In the genomic region with DNA sequence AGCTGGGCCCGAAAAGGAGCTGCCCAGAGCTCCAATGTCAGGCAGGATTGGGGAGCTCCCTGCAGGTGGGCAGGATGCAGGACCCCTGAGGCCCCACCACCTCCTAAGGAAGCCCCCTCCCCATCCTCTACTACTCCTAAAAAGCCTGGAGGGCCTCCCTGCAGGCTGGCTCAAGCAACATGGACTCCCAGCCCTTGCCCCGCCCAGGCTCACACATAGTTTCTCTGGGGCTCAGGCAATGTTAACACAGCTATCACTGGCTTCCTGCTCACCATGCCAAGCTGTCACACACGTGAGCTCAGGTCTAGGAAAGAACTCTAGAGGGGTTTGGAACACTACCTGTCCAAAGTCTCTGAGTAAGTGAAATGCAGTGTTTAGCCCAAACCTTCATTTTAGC, we compare ENCODE assay signal across 4 cellular contexts.
TF ChIP-seq lines count a peak whose summit lies in the region.

No MANE protein-coding gene starts in this region.

TF ChIP-seq in A549, 52 proteins besides CTCF, POLR2A, EP300 and RAD21 (continued from another document):
- TF ChIP-seq E2F6 (IDR thresholded peaks at IDR 0.05; ENCODE audit: borderline replicate concordance, low read depth) (no peak), ZFP36 (IDR thresholded peaks at IDR 0.05; ENCODE audit: borderline replicate concordance, partially characterized antibody) (no peak), ZNF302 (CRISPR knock-in tag; IDR thresholded peaks at IDR 0.05) (no peak), TFCP2L1 (CRISPR knock-in tag; IDR thresholded peaks at IDR 0.05) (no peak), RFX5 (IDR thresholded peaks at IDR 0.05) (no peak), ZC3H11A (IDR thresholded peaks at IDR 0.05) (no peak), SREBF2 (IDR thresholded peaks at IDR 0.05) (no peak), POLR2AphosphoS2 (conservative IDR thresholded peaks at IDR 0.05; ENCODE audit: low read length) (no peak), ZSCAN20 (CRISPR knock-in tag; IDR thresholded peaks at IDR 0.05) (no peak), KDM1A (IDR thresholded peaks at IDR 0.05; ENCODE audit: low read depth) (no peak), MAX (IDR thresholded peaks at IDR 0.05) (no peak), JUN (IDR thresholded peaks at IDR 0.05) (no peak), GATA3 (IDR thresholded peaks at IDR 0.05; ENCODE audit: borderline replicate concordance) (no peak), KDM5A (IDR thresholded peaks at IDR 0.05) (no peak), RNF2 (IDR thresholded peaks at IDR 0.05; ENCODE audit: borderline replicate concordance, low read depth) (no peak)
- TF ChIP-seq, protein P1, sequence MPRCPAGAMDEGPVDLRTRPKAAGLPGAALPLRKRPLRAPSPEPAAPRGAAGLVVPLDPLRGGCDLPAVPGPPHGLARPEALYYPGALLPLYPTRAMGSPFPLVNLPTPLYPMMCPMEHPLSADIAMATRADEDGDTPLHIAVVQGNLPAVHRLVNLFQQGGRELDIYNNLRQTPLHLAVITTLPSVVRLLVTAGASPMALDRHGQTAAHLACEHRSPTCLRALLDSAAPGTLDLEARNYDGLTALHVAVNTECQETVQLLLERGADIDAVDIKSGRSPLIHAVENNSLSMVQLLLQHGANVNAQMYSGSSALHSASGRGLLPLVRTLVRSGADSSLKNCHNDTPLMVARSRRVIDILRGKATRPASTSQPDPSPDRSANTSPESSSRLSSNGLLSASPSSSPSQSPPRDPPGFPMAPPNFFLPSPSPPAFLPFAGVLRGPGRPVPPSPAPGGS (IDR thresholded peaks at IDR 0.05), result no peak
- TF ChIP-seq, protein P2, sequence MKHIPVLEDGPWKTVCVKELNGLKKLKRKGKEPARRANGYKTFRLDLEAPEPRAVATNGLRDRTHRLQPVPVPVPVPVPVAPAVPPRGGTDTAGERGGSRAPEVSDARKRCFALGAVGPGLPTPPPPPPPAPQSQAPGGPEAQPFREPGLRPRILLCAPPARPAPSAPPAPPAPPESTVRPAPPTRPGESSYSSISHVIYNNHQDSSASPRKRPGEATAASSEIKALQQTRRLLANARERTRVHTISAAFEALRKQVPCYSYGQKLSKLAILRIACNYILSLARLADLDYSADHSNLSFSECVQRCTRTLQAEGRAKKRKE (CRISPR knock-in tag; IDR thresholded peaks at IDR 0.05; ENCODE audit: low read depth), result no peak

TF ChIP-seq in GM23338, 12 proteins besides CTCF, POLR2A, EP300 and RAD21 (continued from another document and continues in another):
- TF ChIP-seq REST (IDR thresholded peaks at IDR 0.05; ENCODE audit: unreplicated experiment), result no peak
- no peak for TF ChIP-seq ZNF114 (CRISPR knock-in tag; IDR thresholded peaks at IDR 0.05)
- no peak for TF ChIP-seq JUNB (IDR thresholded peaks at IDR 0.05; ENCODE audit: unreplicated experiment)
- no peak for TF ChIP-seq EZH2phosphoT487 (IDR thresholded peaks at IDR 0.05; ENCODE audit: unreplicated experiment)

TF ChIP-seq in WTC11, 78 proteins besides CTCF, POLR2A, EP300 and RAD21 (continued from another document):
- TF ChIP-seq, protein P3, sequence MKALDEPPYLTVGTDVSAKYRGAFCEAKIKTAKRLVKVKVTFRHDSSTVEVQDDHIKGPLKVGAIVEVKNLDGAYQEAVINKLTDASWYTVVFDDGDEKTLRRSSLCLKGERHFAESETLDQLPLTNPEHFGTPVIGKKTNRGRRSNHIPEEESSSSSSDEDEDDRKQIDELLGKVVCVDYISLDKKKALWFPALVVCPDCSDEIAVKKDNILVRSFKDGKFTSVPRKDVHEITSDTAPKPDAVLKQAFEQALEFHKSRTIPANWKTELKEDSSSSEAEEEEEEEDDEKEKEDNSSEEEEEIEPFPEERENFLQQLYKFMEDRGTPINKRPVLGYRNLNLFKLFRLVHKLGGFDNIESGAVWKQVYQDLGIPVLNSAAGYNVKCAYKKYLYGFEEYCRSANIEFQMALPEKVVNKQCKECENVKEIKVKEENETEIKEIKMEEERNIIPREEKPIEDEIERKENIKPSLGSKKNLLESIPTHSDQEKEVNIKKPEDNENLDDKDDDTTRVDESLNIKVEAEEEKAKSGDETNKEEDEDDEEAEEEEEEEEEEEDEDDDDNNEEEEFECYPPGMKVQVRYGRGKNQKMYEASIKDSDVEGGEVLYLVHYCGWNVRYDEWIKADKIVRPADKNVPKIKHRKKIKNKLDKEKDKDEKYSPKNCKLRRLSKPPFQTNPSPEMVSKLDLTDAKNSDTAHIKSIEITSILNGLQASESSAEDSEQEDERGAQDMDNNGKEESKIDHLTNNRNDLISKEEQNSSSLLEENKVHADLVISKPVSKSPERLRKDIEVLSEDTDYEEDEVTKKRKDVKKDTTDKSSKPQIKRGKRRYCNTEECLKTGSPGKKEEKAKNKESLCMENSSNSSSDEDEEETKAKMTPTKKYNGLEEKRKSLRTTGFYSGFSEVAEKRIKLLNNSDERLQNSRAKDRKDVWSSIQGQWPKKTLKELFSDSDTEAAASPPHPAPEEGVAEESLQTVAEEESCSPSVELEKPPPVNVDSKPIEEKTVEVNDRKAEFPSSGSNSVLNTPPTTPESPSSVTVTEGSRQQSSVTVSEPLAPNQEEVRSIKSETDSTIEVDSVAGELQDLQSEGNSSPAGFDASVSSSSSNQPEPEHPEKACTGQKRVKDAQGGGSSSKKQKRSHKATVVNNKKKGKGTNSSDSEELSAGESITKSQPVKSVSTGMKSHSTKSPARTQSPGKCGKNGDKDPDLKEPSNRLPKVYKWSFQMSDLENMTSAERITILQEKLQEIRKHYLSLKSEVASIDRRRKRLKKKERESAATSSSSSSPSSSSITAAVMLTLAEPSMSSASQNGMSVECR (CRISPR knock-in tag; IDR thresholded peaks at IDR 0.05; ENCODE audit: borderline replicate concordance), result no peak
- TF ChIP-seq EMX1 (CRISPR knock-in tag; IDR thresholded peaks at IDR 0.05), result no peak

TF ChIP-seq in HepG2, 621 proteins besides CTCF, POLR2A, EP300 and RAD21 (continues in another document):
- TF ChIP-seq, protein P4, sequence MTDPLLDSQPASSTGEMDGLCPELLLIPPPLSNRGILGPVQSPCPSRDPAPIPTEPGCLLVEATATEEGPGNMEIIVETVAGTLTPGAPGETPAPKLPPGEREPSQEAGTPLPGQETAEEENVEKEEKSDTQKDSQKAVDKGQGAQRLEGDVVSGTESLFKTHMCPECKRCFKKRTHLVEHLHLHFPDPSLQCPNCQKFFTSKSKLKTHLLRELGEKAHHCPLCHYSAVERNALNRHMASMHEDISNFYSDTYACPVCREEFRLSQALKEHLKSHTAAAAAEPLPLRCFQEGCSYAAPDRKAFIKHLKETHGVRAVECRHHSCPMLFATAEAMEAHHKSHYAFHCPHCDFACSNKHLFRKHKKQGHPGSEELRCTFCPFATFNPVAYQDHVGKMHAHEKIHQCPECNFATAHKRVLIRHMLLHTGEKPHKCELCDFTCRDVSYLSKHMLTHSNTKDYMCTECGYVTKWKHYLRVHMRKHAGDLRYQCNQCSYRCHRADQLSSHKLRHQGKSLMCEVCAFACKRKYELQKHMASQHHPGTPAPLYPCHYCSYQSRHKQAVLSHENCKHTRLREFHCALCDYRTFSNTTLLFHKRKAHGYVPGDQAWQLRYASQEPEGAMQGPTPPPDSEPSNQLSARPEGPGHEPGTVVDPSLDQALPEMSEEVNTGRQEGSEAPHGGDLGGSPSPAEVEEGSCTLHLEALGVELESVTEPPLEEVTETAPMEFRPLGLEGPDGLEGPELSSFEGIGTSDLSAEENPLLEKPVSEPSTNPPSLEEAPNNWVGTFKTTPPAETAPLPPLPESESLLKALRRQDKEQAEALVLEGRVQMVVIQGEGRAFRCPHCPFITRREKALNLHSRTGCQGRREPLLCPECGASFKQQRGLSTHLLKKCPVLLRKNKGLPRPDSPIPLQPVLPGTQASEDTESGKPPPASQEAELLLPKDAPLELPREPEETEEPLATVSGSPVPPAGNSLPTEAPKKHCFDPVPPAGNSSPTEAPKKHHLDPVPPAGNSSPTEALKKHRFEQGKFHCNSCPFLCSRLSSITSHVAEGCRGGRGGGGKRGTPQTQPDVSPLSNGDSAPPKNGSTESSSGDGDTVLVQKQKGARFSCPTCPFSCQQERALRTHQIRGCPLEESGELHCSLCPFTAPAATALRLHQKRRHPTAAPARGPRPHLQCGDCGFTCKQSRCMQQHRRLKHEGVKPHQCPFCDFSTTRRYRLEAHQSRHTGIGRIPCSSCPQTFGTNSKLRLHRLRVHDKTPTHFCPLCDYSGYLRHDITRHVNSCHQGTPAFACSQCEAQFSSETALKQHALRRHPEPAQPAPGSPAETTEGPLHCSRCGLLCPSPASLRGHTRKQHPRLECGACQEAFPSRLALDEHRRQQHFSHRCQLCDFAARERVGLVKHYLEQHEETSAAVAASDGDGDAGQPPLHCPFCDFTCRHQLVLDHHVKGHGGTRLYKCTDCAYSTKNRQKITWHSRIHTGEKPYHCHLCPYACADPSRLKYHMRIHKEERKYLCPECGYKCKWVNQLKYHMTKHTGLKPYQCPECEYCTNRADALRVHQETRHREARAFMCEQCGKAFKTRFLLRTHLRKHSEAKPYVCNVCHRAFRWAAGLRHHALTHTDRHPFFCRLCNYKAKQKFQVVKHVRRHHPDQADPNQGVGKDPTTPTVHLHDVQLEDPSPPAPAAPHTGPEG (CRISPR knock-in tag; IDR thresholded peaks at IDR 0.05), result no peak
- TF ChIP-seq TP53 (CRISPR knock-in tag; conservative IDR thresholded peaks at IDR 0.05) (no peak), SP5 (CRISPR knock-in tag; IDR thresholded peaks at IDR 0.05; ENCODE audit: borderline replicate concordance, low read depth) (peak; percentile 38; the same call in 1 of the 2 replicates), ZNF678 (CRISPR knock-in tag; IDR thresholded peaks at IDR 0.05) (no peak), GLI4 (CRISPR knock-in tag; IDR thresholded peaks at IDR 0.05; ENCODE audit: borderline replicate concordance) (no peak), MAFF (IDR thresholded peaks at IDR 0.05; ENCODE audit: low read depth, low read length) (no peak), ATF5 (CRISPR knock-in tag; IDR thresholded peaks at IDR 0.05; ENCODE audit: low read depth) (no peak), REL (CRISPR knock-in tag; conservative IDR thresholded peaks at IDR 0.05) (no peak), ARNTL (CRISPR knock-in tag; IDR thresholded peaks at IDR 0.05) (0 out of 2 replicates have a peak, but pooled peaks have one; percentile 33), HOXA3 (CRISPR knock-in tag; IDR thresholded peaks at IDR 0.05) (peak; percentile 42; the same call in 1 of the 2 replicates), JUND (CRISPR knock-in tag; IDR thresholded peaks at IDR 0.05) (no peak)
- TF ChIP-seq, protein P5, sequence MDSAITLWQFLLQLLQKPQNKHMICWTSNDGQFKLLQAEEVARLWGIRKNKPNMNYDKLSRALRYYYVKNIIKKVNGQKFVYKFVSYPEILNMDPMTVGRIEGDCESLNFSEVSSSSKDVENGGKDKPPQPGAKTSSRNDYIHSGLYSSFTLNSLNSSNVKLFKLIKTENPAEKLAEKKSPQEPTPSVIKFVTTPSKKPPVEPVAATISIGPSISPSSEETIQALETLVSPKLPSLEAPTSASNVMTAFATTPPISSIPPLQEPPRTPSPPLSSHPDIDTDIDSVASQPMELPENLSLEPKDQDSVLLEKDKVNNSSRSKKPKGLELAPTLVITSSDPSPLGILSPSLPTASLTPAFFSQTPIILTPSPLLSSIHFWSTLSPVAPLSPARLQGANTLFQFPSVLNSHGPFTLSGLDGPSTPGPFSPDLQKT (CRISPR knock-in tag; IDR thresholded peaks at IDR 0.05; ENCODE audit: borderline replicate concordance), result no peak
- TF ChIP-seq, protein P6, sequence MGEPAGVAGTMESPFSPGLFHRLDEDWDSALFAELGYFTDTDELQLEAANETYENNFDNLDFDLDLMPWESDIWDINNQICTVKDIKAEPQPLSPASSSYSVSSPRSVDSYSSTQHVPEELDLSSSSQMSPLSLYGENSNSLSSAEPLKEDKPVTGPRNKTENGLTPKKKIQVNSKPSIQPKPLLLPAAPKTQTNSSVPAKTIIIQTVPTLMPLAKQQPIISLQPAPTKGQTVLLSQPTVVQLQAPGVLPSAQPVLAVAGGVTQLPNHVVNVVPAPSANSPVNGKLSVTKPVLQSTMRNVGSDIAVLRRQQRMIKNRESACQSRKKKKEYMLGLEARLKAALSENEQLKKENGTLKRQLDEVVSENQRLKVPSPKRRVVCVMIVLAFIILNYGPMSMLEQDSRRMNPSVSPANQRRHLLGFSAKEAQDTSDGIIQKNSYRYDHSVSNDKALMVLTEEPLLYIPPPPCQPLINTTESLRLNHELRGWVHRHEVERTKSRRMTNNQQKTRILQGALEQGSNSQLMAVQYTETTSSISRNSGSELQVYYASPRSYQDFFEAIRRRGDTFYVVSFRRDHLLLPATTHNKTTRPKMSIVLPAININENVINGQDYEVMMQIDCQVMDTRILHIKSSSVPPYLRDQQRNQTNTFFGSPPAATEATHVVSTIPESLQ (CRISPR knock-in tag; conservative IDR thresholded peaks at IDR 0.05), result no peak
- TF ChIP-seq, protein P7, sequence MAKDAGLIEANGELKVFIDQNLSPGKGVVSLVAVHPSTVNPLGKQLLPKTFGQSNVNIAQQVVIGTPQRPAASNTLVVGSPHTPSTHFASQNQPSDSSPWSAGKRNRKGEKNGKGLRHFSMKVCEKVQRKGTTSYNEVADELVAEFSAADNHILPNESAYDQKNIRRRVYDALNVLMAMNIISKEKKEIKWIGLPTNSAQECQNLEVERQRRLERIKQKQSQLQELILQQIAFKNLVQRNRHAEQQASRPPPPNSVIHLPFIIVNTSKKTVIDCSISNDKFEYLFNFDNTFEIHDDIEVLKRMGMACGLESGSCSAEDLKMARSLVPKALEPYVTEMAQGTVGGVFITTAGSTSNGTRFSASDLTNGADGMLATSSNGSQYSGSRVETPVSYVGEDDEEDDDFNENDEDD (CRISPR knock-in tag; IDR thresholded peaks at IDR 0.05; ENCODE audit: borderline replicate concordance), result no peak
- TF ChIP-seq, protein P8, sequence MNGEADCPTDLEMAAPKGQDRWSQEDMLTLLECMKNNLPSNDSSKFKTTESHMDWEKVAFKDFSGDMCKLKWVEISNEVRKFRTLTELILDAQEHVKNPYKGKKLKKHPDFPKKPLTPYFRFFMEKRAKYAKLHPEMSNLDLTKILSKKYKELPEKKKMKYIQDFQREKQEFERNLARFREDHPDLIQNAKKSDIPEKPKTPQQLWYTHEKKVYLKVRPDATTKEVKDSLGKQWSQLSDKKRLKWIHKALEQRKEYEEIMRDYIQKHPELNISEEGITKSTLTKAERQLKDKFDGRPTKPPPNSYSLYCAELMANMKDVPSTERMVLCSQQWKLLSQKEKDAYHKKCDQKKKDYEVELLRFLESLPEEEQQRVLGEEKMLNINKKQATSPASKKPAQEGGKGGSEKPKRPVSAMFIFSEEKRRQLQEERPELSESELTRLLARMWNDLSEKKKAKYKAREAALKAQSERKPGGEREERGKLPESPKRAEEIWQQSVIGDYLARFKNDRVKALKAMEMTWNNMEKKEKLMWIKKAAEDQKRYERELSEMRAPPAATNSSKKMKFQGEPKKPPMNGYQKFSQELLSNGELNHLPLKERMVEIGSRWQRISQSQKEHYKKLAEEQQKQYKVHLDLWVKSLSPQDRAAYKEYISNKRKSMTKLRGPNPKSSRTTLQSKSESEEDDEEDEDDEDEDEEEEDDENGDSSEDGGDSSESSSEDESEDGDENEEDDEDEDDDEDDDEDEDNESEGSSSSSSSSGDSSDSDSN (CRISPR knock-in tag; IDR thresholded peaks at IDR 0.05), result 0 out of 2 replicates have a peak, but pooled peaks have one; percentile 15
